18 cellular contexts compared by ENCODE assay signal in genomic region chr15:68203486-68203885, GRCh38. TPM values are rescaled to one million over a fixed set of nuclear protein-coding genes. Genes with fewer than 3 reads are reported as not detected.
DNase-seq lines count a peak whose midpoint lies in the region; ATAC-seq and TF ChIP-seq lines count a peak whose summit lies in the region.
"Had no signal": no experiment of that assay in that cellular context is flagged by ENCODE, and none has a peak within 500 bp of the region (broad histone marks: within the 10 kb centered on the region; RNA-seq: fewer than 3 reads in every experiment).

No MANE protein-coding gene starts in this region.

- WGBS in tibial nerve, 2 donors = 93 to 98% methylated on average over 5 of the region's 5 CpGs

- no peak for TF ChIP-seq POLR2A in tibial nerve (IDR thresholded peaks at IDR 0.05)

- H3K36me3 ChIP-seq in right atrium auricular region (no peaks in the 10 kb centered on the region), colonic mucosa (no peaks in the 10 kb centered on the region), mucosa of rectum (ENCODE audit: control insufficient read depth in 2 of 2, insufficient read depth in 2 of 2, low read length in 2 of 2) (no peaks in the 10 kb centered on the region), tibial nerve (peaks cover 0 to 13% (median 0%) of the 10 kb centered on the region in 3 donors)

- no peak overlapping the region for H3K4me3 Mint-ChIP-seq in activated T-cell treated with anti-CD3 and anti-CD28 coated beads, Interleukin-2, amount 50 U/mL, for 24 hours
- H3K4me3 Mint-ChIP-seq: CD4-positive, alpha-beta memory T cell had no signal

- H3K27me3 ChIP-seq in right atrium auricular region (no peaks in the 10 kb centered on the region), colonic mucosa (no peaks in the 10 kb centered on the region), mucosa of rectum (ENCODE audit: control insufficient read depth in 2 of 2, insufficient read depth in 2 of 2, low read length in 2 of 2) (no peaks in the 10 kb centered on the region), tibial nerve (no peaks in the 10 kb centered on the region)
- H3K27me3 ChIP-seq: BE2C had no signal

- H3K9me3 Mint-ChIP-seq in activated T-cell treated with anti-CD3 and anti-CD28 coated beads, Interleukin-2, amount 50 U/mL, for 24 hours = no peaks in the 10 kb centered on the region
- H3K9me3 Mint-ChIP-seq: CD4-positive, alpha-beta memory T cell had no signal

- H3K4me3 ChIP-seq in right atrium auricular region = no peak overlapping the region
- peak overlapping the region; percentile 36 for H3K4me3 ChIP-seq in colonic mucosa
- peak overlapping the region; percentile 76 to 86 for H3K4me3 ChIP-seq in mucosa of rectum (ENCODE audit: low read length in 2 of 2)
- H3K4me3 ChIP-seq in tibial nerve = no peak overlapping the region
- H3K4me3 ChIP-seq: GM12878 had no signal

- TF ChIP-seq CTCF in right atrium auricular region (IDR thresholded peaks at IDR 0.05) (no peak), colonic mucosa (IDR thresholded peaks at IDR 0.05) (no peak), tibial nerve (IDR thresholded peaks at IDR 0.05) (no peak)

- DNase-seq in right atrium auricular region (ENCODE audit: low spot score) (peak; percentile 44), Right ventricle myocardium superior (no peak), colonic mucosa (no peak), germinal center (ENCODE audit: low spot score) (no peak), tibial nerve (ENCODE audit: low spot score in 2 of 2) (no peak), NCI-H2029 (lab: John Stamatoyannopoulos, UW) (no peak)
- no peak for DNase-seq in activated T-cell treated with anti-CD3 and anti-CD28 coated beads, Interleukin-2, amount 50 U/mL, for 24 hours
- DNase-seq: BE2C; CD4-positive, alpha-beta memory T cell; DMS53; EL; HCEC 1CT; NCI-H1105 treated with DMSO at 0.1 percent for 48 hours; NCI-H1694; NK-92 treated with Interleukin-12 subunit alpha and Interleukin-12 subunit beta, amount 100 ng/mL, for 24 hours; SHP77 treated with DMSO at 0.1 percent for 48 hours had no signal

- no peak for TF ChIP-seq EP300 in tibial nerve (IDR thresholded peaks at IDR 0.05)

- no peaks in the 10 kb centered on the region for H3K27me3 Mint-ChIP-seq in activated T-cell treated with anti-CD3 and anti-CD28 coated beads, Interleukin-2, amount 50 U/mL, for 24 hours
- H3K27me3 Mint-ChIP-seq: CD4-positive, alpha-beta memory T cell had no signal

- peaks cover 22% of the 10 kb centered on the region for H3K4me1 Mint-ChIP-seq in activated T-cell treated with anti-CD3 and anti-CD28 coated beads, Interleukin-2, amount 50 U/mL, for 24 hours (ENCODE audit: low read depth)

- H3K36me3 Mint-ChIP-seq in activated T-cell treated with anti-CD3 and anti-CD28 coated beads, Interleukin-2, amount 50 U/mL, for 24 hours (ENCODE audit: low read depth) = peaks cover 47% of the 10 kb centered on the region
- H3K36me3 Mint-ChIP-seq: CD4-positive, alpha-beta memory T cell had no signal

- H3K9me3 ChIP-seq in right atrium auricular region = no peaks in the 10 kb centered on the region
- no peaks in the 10 kb centered on the region for H3K9me3 ChIP-seq in colonic mucosa
- no peaks in the 10 kb centered on the region for H3K9me3 ChIP-seq in mucosa of rectum (ENCODE audit: control insufficient read depth in 2 of 2, low read length in 2 of 2)
- no peaks in the 10 kb centered on the region for H3K9me3 ChIP-seq in tibial nerve
- H3K9me3 ChIP-seq: BE2C had no signal

- H3K27ac Mint-ChIP-seq in activated T-cell treated with anti-CD3 and anti-CD28 coated beads, Interleukin-2, amount 50 U/mL, for 24 hours = no peak overlapping the region

- intact Hi-C loops in Right ventricle myocardium superior (cut with DNase I) = no loop called here
- intact Hi-C loops in colonic mucosa (cut with DNase I) = no loop called here

- peak overlapping the region; percentile 64 to 95 for H3K9ac ChIP-seq in colonic mucosa (ENCODE audit: low read depth in 2 of 2, low read length in 2 of 2)
- peak overlapping the region in 1 of 2 donors; percentile 82 for H3K9ac ChIP-seq in mucosa of rectum (ENCODE audit: low read depth in 1 of 2, low read length in 2 of 2)

- no peak overlapping the region for H3K27ac ChIP-seq in right atrium auricular region
- H3K27ac ChIP-seq in colonic mucosa = no peak overlapping the region
- H3K27ac ChIP-seq in mucosa of rectum (ENCODE audit: low read depth in 2 of 2, low read length in 2 of 2) = no peak overlapping the region
- H3K27ac ChIP-seq in tibial nerve = no peak overlapping the region

- ATAC-seq in Right ventricle myocardium superior (ENCODE audit: poor library complexity) = no peak
- ATAC-seq: GM12878 had no signal

- peaks cover 0 to 45% of the 10 kb centered on the region in 2 donors for H3K4me1 ChIP-seq in right atrium auricular region
- H3K4me1 ChIP-seq in colonic mucosa = peaks cover 16% of the 10 kb centered on the region
- H3K4me1 ChIP-seq in mucosa of rectum (ENCODE audit: control insufficient read depth in 2 of 2, insufficient read depth in 2 of 2, low read length in 2 of 2) = peaks cover 22 to 39% of the 10 kb centered on the region in 2 donors
- peaks cover 0 to 58% (median 23%) of the 10 kb centered on the region in 4 donors for H3K4me1 ChIP-seq in tibial nerve

RNA-seq across cellular contexts. Expression of gene CALML4, which starts 1.6 kb away (rescaled TPM):
- 1 to 10 TPM in 1 of 2 donors, under 1 TPM in 1; 0.52 to 2.1 TPM for total RNA-seq in right atrium auricular region
- total RNA-seq in Right ventricle myocardium superior = 0.97 TPM
- total RNA-seq in colonic mucosa = 100 to 1,000 TPM; 111 to 126 TPM
- 10 to 100 TPM in 3 of 4 donors, 1 to 10 TPM in 1; 7.5 to 27.1 (median 13.6) TPM for total RNA-seq in tibial nerve

RNA-seq across cellular contexts. Expression of gene CLN6, which starts 26.0 kb away (rescaled TPM):
- total RNA-seq in right atrium auricular region (1 to 10 TPM; 6.4 to 7.4 TPM), Right ventricle myocardium superior (6.9 TPM), colonic mucosa (10 to 100 TPM; 18.9 to 55.8 TPM), tibial nerve (10 to 100 TPM; 10.0 to 28.8 (median 16.3) TPM)

Comparison
In these comparisons a context has a peak if more than half of its experiments do, and no peak if none do; other contexts are left out.
1. H3K4me3 ChIP-seq: peak in colonic mucosa (single experiment) and mucosa of rectum (2 of 2); none in right atrium auricular region (0 of 2) and tibial nerve (0 of 4).